In genomic region chr3:23017800-23018199, GRCh38 we compare ENCODE assay signal across 12 cellular contexts.
DNase-seq lines count a peak whose midpoint lies in the region; ATAC-seq and TF ChIP-seq lines count a peak whose summit lies in the region.
"Had no signal": no experiment of that assay in that cellular context is flagged by ENCODE, and none has a peak within 500 bp of the region (broad histone marks: within the 10 kb centered on the region; RNA-seq: fewer than 3 reads in every experiment).

No MANE protein-coding gene starts in this region.

- TF ChIP-seq POLR2A in HCT116 (IDR thresholded peaks at IDR 0.05; ENCODE audit: borderline replicate concordance, extremely low read depth, insufficient read depth, insufficient read length) (no peak), erythroblast (IDR thresholded peaks at IDR 0.05; ENCODE audit: low read length) (no peak)

- intact Hi-C loops in HCT116 (cut with micrococcal nuclease): no loop called here
- intact Hi-C loops in ascending aorta (cut with DNase I): no loop called here

- no peaks in the 10 kb centered on the region for H3K27me3 ChIP-seq in ACC112 (ENCODE audit: insufficient read depth, low read length)
- H3K27me3 ChIP-seq in HCT116 (ENCODE audit: insufficient read depth, low read length): peaks cover 14% of the 10 kb centered on the region
- peaks cover 12% of the 10 kb centered on the region for H3K27me3 ChIP-seq in foreskin keratinocyte
- no peaks in the 10 kb centered on the region for H3K27me3 ChIP-seq in MM.1S (replicated peaks; ENCODE audit: insufficient read depth, low read length)
- no peaks in the 10 kb centered on the region for H3K27me3 ChIP-seq in ascending aorta
- H3K27me3 ChIP-seq: colonic mucosa, testis had no signal

- BruUV-seq in HCT116 (replicated peaks; lab: Mats Ljungman, UMichigan): no TSS peak

- H3K36me3 ChIP-seq in ACC112 (ENCODE audit: insufficient read depth, low read length) (no peaks in the 10 kb centered on the region), HCT116 (ENCODE audit: control insufficient read depth in 1 of 2, insufficient read depth in 2 of 2, low read length in 2 of 2) (no peaks in the 10 kb centered on the region), MM.1S (replicated peaks; ENCODE audit: insufficient read depth, low read length) (no peaks in the 10 kb centered on the region), ascending aorta (no peaks in the 10 kb centered on the region)
- H3K36me3 ChIP-seq: colonic mucosa had no signal

- H3F3A ChIP-seq in MM.1S (ENCODE audit: insufficient read depth, low read length): no peaks in the 10 kb centered on the region

- H3K4me1 ChIP-seq in ACC112 (ENCODE audit: control insufficient read depth, insufficient read depth, low read length, unreplicated experiment) (peaks cover 7% of the 10 kb centered on the region), HCT116 (ENCODE audit: control insufficient read depth in 1 of 2, insufficient read depth in 2 of 2, low read length in 2 of 2) (peaks cover 0 to 4% of the 10 kb centered on the region in 2 experiments; a peak in 1 of 4 replicates), foreskin keratinocyte (peaks cover 21% of the 10 kb centered on the region), MM.1S (ENCODE audit: low read length) (no peaks in the 10 kb centered on the region), ascending aorta (no peaks in the 10 kb centered on the region)
- H3K4me1 ChIP-seq: colonic mucosa, testis had no signal

- ATAC-seq in HCT116: no peak
- peak; percentile 94 for ATAC-seq in foreskin keratinocyte

- H3K9ac ChIP-seq in HCT116 (ENCODE audit: low read length) (no peak overlapping the region), MM.1S (ENCODE audit: low read length) (no peak overlapping the region)

- POLR2A ChIA-PET in HCT116 (lab: Charles Lee): no interaction called here

- H3K4me3 ChIP-seq in ACC112 (ENCODE audit: low read depth, low read length): no peak overlapping the region
- no peak overlapping the region for H3K4me3 ChIP-seq in HCT116 (replicated peaks in 1 of 2; ENCODE audit: low read depth in 1 of 2, low read length in 2 of 2)
- no peak overlapping the region for H3K4me3 ChIP-seq in MM.1S (ENCODE audit: low read length)
- H3K4me3 ChIP-seq in ascending aorta: no peak overlapping the region
- H3K4me3 ChIP-seq: colonic mucosa, testis had no signal

- H3K27ac ChIP-seq in ACC112 (ENCODE audit: low read depth, low read length) (no peak overlapping the region), HCT116 (ENCODE audit: low read depth, low read length) (no peak overlapping the region), foreskin keratinocyte (no peak overlapping the region), MM.1S (ENCODE audit: low read length) (no peak overlapping the region), ascending aorta (no peak overlapping the region)
- H3K27ac ChIP-seq: colonic mucosa, testis had no signal

- H3K9me3 ChIP-seq in HCT116 (ENCODE audit: control insufficient read depth in 1 of 2, insufficient read depth in 1 of 2, low read depth in 1 of 2, low read length in 2 of 2): no peaks in the 10 kb centered on the region
- no peaks in the 10 kb centered on the region; the same call in 1 of the 2 replicates for H3K9me3 ChIP-seq in MM.1S (replicated peaks; ENCODE audit: insufficient read depth, low read length)
- H3K9me3 ChIP-seq in ascending aorta: no peaks in the 10 kb centered on the region
- H3K9me3 ChIP-seq: colonic mucosa, testis had no signal

- no peaks in the 10 kb centered on the region for H3K79me2 ChIP-seq in ACC112 (ENCODE audit: control insufficient read depth, insufficient read depth, low read length, unreplicated experiment)
- no peaks in the 10 kb centered on the region for H3K79me2 ChIP-seq in HCT116 (ENCODE audit: insufficient read depth, low read length)
- H3K79me2 ChIP-seq in MM.1S (ENCODE audit: low read length): no peaks in the 10 kb centered on the region

- H4K20me1 ChIP-seq in HCT116 (ENCODE audit: insufficient read depth) (no peaks in the 10 kb centered on the region), MM.1S (ENCODE audit: insufficient read depth, low read length) (no peaks in the 10 kb centered on the region)

- RAD21 ChIA-PET in HCT116 (lab: Charles Lee; ENCODE audit: low non-redundant PET in 1 of 2, low total read pairs in 2 of 2, uncharacterized antibody in 2 of 2, unreplicated experiment in 2 of 2): no interaction called here

- CTCF ChIA-PET in HCT116 (lab: Charles Lee): no interaction called here

- H3K9me2 ChIP-seq in HCT116 (ENCODE audit: insufficient read depth): no peaks in the 10 kb centered on the region
- H3K9me2 ChIP-seq in MM.1S (replicated peaks; ENCODE audit: insufficient read depth, low read length): no peaks in the 10 kb centered on the region

- H2AFZ ChIP-seq in ACC112 (ENCODE audit: low read length, unreplicated experiment) (peak overlapping the region; percentile 1), HCT116 (ENCODE audit: low read depth, low read length, poor library complexity, severe bottlenecking) (no peak overlapping the region), MM.1S (ENCODE audit: low read length) (no peak overlapping the region)

- H3K4me2 ChIP-seq in HCT116 (ENCODE audit: low read length) (peak overlapping the region; percentile 29; the same call in 1 of the 2 replicates), MM.1S (ENCODE audit: low read depth, low read length) (no peak overlapping the region)

- TF ChIP-seq CTCF in HCT116 (IDR thresholded peaks at IDR 0.05 in 2 of 3, conservative IDR thresholded peaks at IDR 0.05 in 1 of 3; ENCODE audit: borderline replicate concordance in 1 of 3, insufficient read depth in 1 of 3, low read depth in 2 of 3, low read length in 2 of 3) (no peak), foreskin keratinocyte (conservative IDR thresholded peaks at IDR 0.05) (peak; percentile 29), MM.1S (IDR thresholded peaks at IDR 0.05; ENCODE audit: low read length) (no peak), ascending aorta (IDR thresholded peaks at IDR 0.05) (no peak)

- DNase-seq in HCT116 (ENCODE audit: low read depth, low spot score) (no peak), amniotic epithelial cell (ENCODE audit: low read depth) (peak; percentile 41), foreskin keratinocyte (peak; percentile 75 to 92), MM.1S (no peak), NCI-H2081 treated with DMSO at 0.1 percent for 48 hours (lab: John Stamatoyannopoulos, UW) (no peak), ascending aorta (ENCODE audit: low spot score in 2 of 2) (no peak), erythroblast (lab: John Stamatoyannopoulos, UW) (no peak)
- DNase-seq: activated naive CD4-positive, alpha-beta T cell treated with anti-CD3 and anti-CD28 coated beads, Interleukin-2, amount 10 ng/mL, durations not matched to agents 7 days and 5 days; colonic mucosa; NCI-H2107; testis had no signal

- no peak for TF ChIP-seq RAD21 in HCT116 (IDR thresholded peaks at IDR 0.05; ENCODE audit: low read depth)

TF ChIP-seq in HCT116, 20 proteins besides CTCF, POLR2A, EP300 and RAD21:
- TF ChIP-seq YY1 (IDR thresholded peaks at IDR 0.05; ENCODE audit: extremely low read depth, insufficient replicate concordance, low read depth, low read length): no peak
- no peak for TF ChIP-seq EGR1 (IDR thresholded peaks at IDR 0.05; ENCODE audit: low read depth)
- no peak for TF ChIP-seq SP1 (IDR thresholded peaks at IDR 0.05; ENCODE audit: low read depth)
- no peak for TF ChIP-seq CEBPB (IDR thresholded peaks at IDR 0.05; ENCODE audit: low read depth)
- TF ChIP-seq TCF7L2 (IDR thresholded peaks at IDR 0.05; ENCODE audit: borderline replicate concordance, extremely low read depth, insufficient read depth, insufficient read length): no peak
- TF ChIP-seq SIN3A (IDR thresholded peaks at IDR 0.05; ENCODE audit: low read depth): no peak
- TF ChIP-seq EZH2phosphoT487 (IDR thresholded peaks at IDR 0.05; ENCODE audit: borderline replicate concordance): no peak
- no peak for TF ChIP-seq SRF (IDR thresholded peaks at IDR 0.05; ENCODE audit: low read depth)
- 0 out of 2 replicates have a peak, but pooled peaks have one; percentile 28 for TF ChIP-seq FOSL1 (IDR thresholded peaks at IDR 0.05; ENCODE audit: low read depth)
- TF ChIP-seq POLR2AphosphoS5 (IDR thresholded peaks at IDR 0.05; ENCODE audit: low read depth, low read length): no peak
- TF ChIP-seq ELF1 (IDR thresholded peaks at IDR 0.05; ENCODE audit: borderline replicate concordance, low read depth): no peak
- TF ChIP-seq JUND (IDR thresholded peaks at IDR 0.05): peak; percentile 35; the same call in 1 of the 2 replicates
- TF ChIP-seq MAX (IDR thresholded peaks at IDR 0.05): no peak

Comparison
In these comparisons a context has a peak if more than half of its experiments do, and no peak if none do; other contexts are left out.
1. DNase-seq: peak in amniotic epithelial cell (single experiment) and foreskin keratinocyte (2 of 2); none in HCT116 (single experiment), MM.1S (single experiment), NCI-H2081 treated with DMSO at 0.1 percent for 48 hours (single experiment), ascending aorta (0 of 2) and erythroblast (0 of 2).